10 cellular contexts compared by ENCODE assay signal in genomic region chr1:27299385-27300252, GRCh38. TPM values are rescaled to one million over a fixed set of nuclear protein-coding genes. Genes with fewer than 3 reads are reported as not detected.
DNase-seq lines count a peak whose midpoint lies in the region; ATAC-seq and TF ChIP-seq lines count a peak whose summit lies in the region.
"Had no signal": no experiment of that assay in that cellular context is flagged by ENCODE, and none has a peak within 500 bp of the region (broad histone marks: within the 10 kb centered on the region; RNA-seq: fewer than 3 reads in every experiment).

No MANE protein-coding gene starts in this region.

- peaks cover 22 to 79% of the 10 kb centered on the region in 2 donors for H3K36me3 Mint-ChIP-seq in CD4-positive, alpha-beta memory T cell

- CTCF ChIA-PET in CD4-positive, alpha-beta memory T cell (lab: Charles Lee; ENCODE audit: partially characterized antibody): interaction anchor here (0.6 to 12.1 kb wide), 27 partner anchors 8 to 373 kb away, joined by 3 to 325 read pairs (median 7); partner anchors contain the start of genes AHDC1, CD164L2, GPR3 and MAP3K6

- H3K9me3 ChIP-seq in left ventricle myocardium inferior (replicated peaks): no peaks in the 10 kb centered on the region
- no peaks in the 10 kb centered on the region for H3K9me3 ChIP-seq in CD4-positive, alpha-beta memory T cell (ENCODE audit: control insufficient read depth in 1 of 2, low read length in 2 of 2)

- TF ChIP-seq CTCF in HFF-Myc (IDR thresholded peaks at IDR 0.05; ENCODE audit: low read depth, low read length, missing control alignments) (no peak), left ventricle myocardium inferior (IDR thresholded peaks at IDR 0.05; ENCODE audit: borderline replicate concordance) (no peak)

- DNase-seq in HFF-Myc (ENCODE audit: extremely low read depth, low read depth): peak; percentile 64
- peak; percentile 67 for DNase-seq in left ventricle myocardium inferior
- DNase-seq in NCI-H1436 treated with DMSO at 0.1 percent for 48 hours (lab: John Stamatoyannopoulos, UW): no peak
- no peak for DNase-seq in stimulated activated naive CD8-positive, alpha-beta T cell treated with anti-CD3 and anti-CD28 coated beads, Interleukin-15, amount 100 ng/mL, for 72 hours
- no peak for DNase-seq in CD4-positive, alpha-beta memory T cell
- DNase-seq: naive B cell had no signal

- no peaks in the 10 kb centered on the region for H3K9me3 Mint-ChIP-seq in stimulated activated naive CD8-positive, alpha-beta T cell treated with anti-CD3 and anti-CD28 coated beads, Interleukin-15, amount 100 ng/mL, for 72 hours
- no peaks in the 10 kb centered on the region for H3K9me3 Mint-ChIP-seq in CD4-positive, alpha-beta memory T cell
- H3K9me3 Mint-ChIP-seq: naive B cell had no signal

- H3K9ac ChIP-seq in rectal smooth muscle tissue (ENCODE audit: low read length): no peak overlapping the region
- H3K9ac ChIP-seq: KMS-11 had no signal

- H3K4me1 ChIP-seq in left ventricle myocardium inferior: peaks cover 43% of the 10 kb centered on the region
- peaks cover 33% of the 10 kb centered on the region for H3K4me1 ChIP-seq in rectal smooth muscle tissue (ENCODE audit: control insufficient read depth, insufficient read depth, low read length)
- no peaks in the 10 kb centered on the region for H3K4me1 ChIP-seq in CD4-positive, alpha-beta memory T cell (ENCODE audit: insufficient read depth, low read length)

- H3K4me3 Mint-ChIP-seq in stimulated activated naive CD8-positive, alpha-beta T cell treated with anti-CD3 and anti-CD28 coated beads, Interleukin-15, amount 100 ng/mL, for 72 hours: no peak overlapping the region
- no peak overlapping the region for H3K4me3 Mint-ChIP-seq in CD4-positive, alpha-beta memory T cell
- H3K4me3 Mint-ChIP-seq: naive B cell had no signal

- intact Hi-C loops in left ventricle myocardium inferior (cut with micrococcal nuclease): loop anchor here (5.0 to 10.0 kb wide), 3 partner anchors 93 to 375 kb away; partner anchors contain the start of genes GPR3 and IFI6
- intact Hi-C loops in CD4-positive, alpha-beta memory T cell (cut with micrococcal nuclease): loop anchor here (1.0 to 2.0 kb wide), 2 partner anchors 96 to 307 kb away; no protein-coding TSS in a partner anchor

- H3K36me3 ChIP-seq in left ventricle myocardium inferior (peaks cover 67% of the 10 kb centered on the region), rectal smooth muscle tissue (ENCODE audit: control insufficient read depth, insufficient read depth, low read length) (peaks cover 15% of the 10 kb centered on the region)
- peaks cover 48% of the 10 kb centered on the region for H3K36me3 ChIP-seq in CD4-positive, alpha-beta memory T cell (ENCODE audit: insufficient read depth, low read length)

- ATAC-seq in HG02973 (IDR thresholded peaks at IDR 0.05; ENCODE audit: unreplicated experiment): no peak
- ATAC-seq in stimulated activated naive CD8-positive, alpha-beta T cell treated with anti-CD3 and anti-CD28 coated beads, Interleukin-15, amount 100 ng/mL, for 72 hours: no peak

- H3K27me3 ChIP-seq in left ventricle myocardium inferior (ENCODE audit: low read depth) (no peaks in the 10 kb centered on the region), rectal smooth muscle tissue (ENCODE audit: control insufficient read depth, insufficient read depth, low read length) (no peaks in the 10 kb centered on the region)
- H3K27me3 ChIP-seq in CD4-positive, alpha-beta memory T cell (ENCODE audit: insufficient read depth, low read length): no peaks in the 10 kb centered on the region

- H3K4me3 ChIP-seq in HFF-Myc (replicated peaks; ENCODE audit: low read depth, low read length) (no peak overlapping the region), left ventricle myocardium inferior (no peak overlapping the region), rectal smooth muscle tissue (ENCODE audit: low read length) (no peak overlapping the region)
- H3K4me3 ChIP-seq in CD4-positive, alpha-beta memory T cell (ENCODE audit: low read length in 2 of 2): no peak overlapping the region

- H3K27ac ChIP-seq in angular gyrus (ENCODE audit: low read depth, low read length) (peak overlapping the region; percentile 83), left ventricle myocardium inferior (replicated peaks) (peak overlapping the region; percentile 88), rectal smooth muscle tissue (ENCODE audit: low read depth, low read length) (peak overlapping the region; percentile 86)
- no peak overlapping the region for H3K27ac ChIP-seq in CD4-positive, alpha-beta memory T cell (ENCODE audit: low read depth, low read length)
- H3K27ac ChIP-seq: KMS-11 had no signal

- POLR2A ChIA-PET in CD4-positive, alpha-beta memory T cell (lab: Charles Lee; ENCODE audit: partially characterized antibody): interaction anchor here (0.8 to 2.1 kb wide), 5 partner anchors 27 to 363 kb away, joined by 3 to 15 read pairs (median 4); no protein-coding TSS in a partner anchor

- H3K27ac Mint-ChIP-seq in stimulated activated naive CD8-positive, alpha-beta T cell treated with anti-CD3 and anti-CD28 coated beads, Interleukin-15, amount 100 ng/mL, for 72 hours: peak overlapping the region in 1 of 2 donors; percentile 14
- H3K27ac Mint-ChIP-seq in CD4-positive, alpha-beta memory T cell: peak overlapping the region in 3 of 7 donors; percentile 4 to 19 (median 17)

- H3K4me1 Mint-ChIP-seq in stimulated activated naive CD8-positive, alpha-beta T cell treated with anti-CD3 and anti-CD28 coated beads, Interleukin-15, amount 100 ng/mL, for 72 hours: peaks cover 6% of the 10 kb centered on the region
- peaks cover 0 to 2% (median 1%) of the 10 kb centered on the region in 4 donors for H3K4me1 Mint-ChIP-seq in CD4-positive, alpha-beta memory T cell

- no peaks in the 10 kb centered on the region for H3K27me3 Mint-ChIP-seq in stimulated activated naive CD8-positive, alpha-beta T cell treated with anti-CD3 and anti-CD28 coated beads, Interleukin-15, amount 100 ng/mL, for 72 hours
- H3K27me3 Mint-ChIP-seq in CD4-positive, alpha-beta memory T cell: no peaks in the 10 kb centered on the region
- H3K27me3 Mint-ChIP-seq: naive B cell had no signal

RNA-seq across cellular contexts. Expression of gene TMEM222, which starts 22.3 kb away (rescaled TPM):
- 19.4 TPM for total RNA-seq in left ventricle myocardium inferior
- total RNA-seq in CD4-positive, alpha-beta memory T cell: 10 to 100 TPM; 44.4 to 45.4 TPM
- 10 to 100 TPM; 55.4 to 80.9 TPM for polyA plus RNA-seq in CD4-positive, alpha-beta memory T cell

RNA-seq across cellular contexts. Expression of gene SYTL1, which starts 42.2 kb away (rescaled TPM):
- 1.1 TPM for total RNA-seq in left ventricle myocardium inferior
- total RNA-seq in CD4-positive, alpha-beta memory T cell: 100 to 1,000 TPM; 146 to 158 TPM
- 100 to 1,000 TPM in 1 of 2 donors, 10 to 100 TPM in 1; 99.7 to 141 TPM for polyA plus RNA-seq in CD4-positive, alpha-beta memory T cell

Comparison
In these comparisons a context has a peak if more than half of its experiments do, and no peak if none do; other contexts are left out.
1. DNase-seq: peak in HFF-Myc (single experiment) and left ventricle myocardium inferior (single experiment); none in NCI-H1436 treated with DMSO at 0.1 percent for 48 hours (single experiment), stimulated activated naive CD8-positive, alpha-beta T cell treated with anti-CD3 and anti-CD28 coated beads, Interleukin-15, amount 100 ng/mL, for 72 hours (0 of 2) and CD4-positive, alpha-beta memory T cell (0 of 5).
2. RNA of gene SYTL1, which starts 42.2 kb away (total RNA-seq): 146 to 158 TPM in CD4-positive, alpha-beta memory T cell; 1.1 TPM in left ventricle myocardium inferior (single experiment); every median in the first group is over 10 times any median in the second.